ENCODE assay signal across 3 cellular contexts in the genomic region with DNA sequence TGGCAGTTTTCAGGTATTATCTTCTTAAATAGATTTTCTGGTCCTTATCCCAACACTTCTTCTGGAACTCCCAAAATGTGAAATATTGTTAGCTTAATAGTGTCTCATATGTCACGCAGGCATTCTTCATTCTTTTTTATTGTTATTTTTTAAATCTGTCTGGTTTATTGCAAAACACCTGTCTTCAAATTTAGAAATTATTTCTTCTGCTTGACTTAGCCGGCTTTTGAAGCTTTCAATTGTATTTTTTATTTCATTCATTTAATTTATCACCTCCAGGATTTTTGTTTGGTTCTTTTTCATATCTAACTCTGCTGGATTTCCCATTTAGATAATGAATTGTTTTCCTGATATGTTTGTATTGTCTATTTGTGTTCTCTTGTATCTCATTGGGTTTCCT.
A peak's percentile ranks its signal among the peaks of the same experiment; 100 is the strongest.
TF ChIP-seq lines count a peak whose summit lies in the region.

No MANE protein-coding gene starts in this region.

TF ChIP-seq in HepG2, 621 proteins besides CTCF, POLR2A, EP300 and RAD21:
- TF ChIP-seq AGO1 (IDR thresholded peaks at IDR 0.05; ENCODE audit: low read depth, low read length, poor library complexity, severe bottlenecking): peak; percentile 19
- TF ChIP-seq ZMYM4 (CRISPR knock-in tag; IDR thresholded peaks at IDR 0.05): no peak
- TF ChIP-seq ZNF629 (CRISPR knock-in tag; conservative IDR thresholded peaks at IDR 0.05): 0 out of 2 replicates have a peak, but pooled peaks have one; percentile 0
- TF ChIP-seq ZNF782 (CRISPR knock-in tag; IDR thresholded peaks at IDR 0.05; ENCODE audit: borderline replicate concordance): no peak
- TF ChIP-seq PHF21A (CRISPR knock-in tag; IDR thresholded peaks at IDR 0.05): no peak
- peak; percentile 7 for TF ChIP-seq AGO2 (optimal IDR thresholded peaks at IDR 0.05; ENCODE audit: low read depth, low read length)
- peak; percentile 61 for TF ChIP-seq SRSF4 (IDR thresholded peaks at IDR 0.05; ENCODE audit: low read depth, low read length, poor library complexity, severe bottlenecking)
- TF ChIP-seq POGZ (CRISPR knock-in tag; IDR thresholded peaks at IDR 0.05): no peak
TF ChIP-seq in HepG2: peak in this region for 4.

TF ChIP-seq in HEK293, 187 proteins besides CTCF, POLR2A, EP300 and RAD21:
- peak; percentile 5 for TF ChIP-seq SETDB1 (IDR thresholded peaks at IDR 0.05; ENCODE audit: insufficient read length, low read length)
- TF ChIP-seq ZNF214 (tag by site-specific recombination; IDR thresholded peaks at IDR 0.05; ENCODE audit: borderline replicate concordance): no peak

TF ChIP-seq in K562, 482 proteins besides CTCF, POLR2A, EP300 and RAD21:
- TF ChIP-seq ZNF212 (CRISPR knock-in tag; IDR thresholded peaks at IDR 0.05): no peak
- TF ChIP-seq, protein P1, sequence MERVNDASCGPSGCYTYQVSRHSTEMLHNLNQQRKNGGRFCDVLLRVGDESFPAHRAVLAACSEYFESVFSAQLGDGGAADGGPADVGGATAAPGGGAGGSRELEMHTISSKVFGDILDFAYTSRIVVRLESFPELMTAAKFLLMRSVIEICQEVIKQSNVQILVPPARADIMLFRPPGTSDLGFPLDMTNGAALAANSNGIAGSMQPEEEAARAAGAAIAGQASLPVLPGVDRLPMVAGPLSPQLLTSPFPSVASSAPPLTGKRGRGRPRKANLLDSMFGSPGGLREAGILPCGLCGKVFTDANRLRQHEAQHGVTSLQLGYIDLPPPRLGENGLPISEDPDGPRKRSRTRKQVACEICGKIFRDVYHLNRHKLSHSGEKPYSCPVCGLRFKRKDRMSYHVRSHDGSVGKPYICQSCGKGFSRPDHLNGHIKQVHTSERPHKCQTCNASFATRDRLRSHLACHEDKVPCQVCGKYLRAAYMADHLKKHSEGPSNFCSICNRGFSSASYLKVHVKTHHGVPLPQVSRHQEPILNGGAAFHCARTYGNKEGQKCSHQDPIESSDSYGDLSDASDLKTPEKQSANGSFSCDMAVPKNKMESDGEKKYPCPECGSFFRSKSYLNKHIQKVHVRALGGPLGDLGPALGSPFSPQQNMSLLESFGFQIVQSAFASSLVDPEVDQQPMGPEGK (CRISPR knock-in tag; IDR thresholded peaks at IDR 0.05; ENCODE audit: borderline replicate concordance): no peak
- TF ChIP-seq ZNF347 (CRISPR knock-in tag; IDR thresholded peaks at IDR 0.05; ENCODE audit: low read depth): no peak
- no peak for TF ChIP-seq RB1 (IDR thresholded peaks at IDR 0.05; ENCODE audit: low read depth)
- TF ChIP-seq MYC (IDR thresholded peaks at IDR 0.05; ENCODE audit: low read depth, low read length): no peak
- TF ChIP-seq MYC (CRISPR knock-in tag; IDR thresholded peaks at IDR 0.05; ENCODE audit: borderline replicate concordance, low read depth): no peak
- TF ChIP-seq, protein P2, sequence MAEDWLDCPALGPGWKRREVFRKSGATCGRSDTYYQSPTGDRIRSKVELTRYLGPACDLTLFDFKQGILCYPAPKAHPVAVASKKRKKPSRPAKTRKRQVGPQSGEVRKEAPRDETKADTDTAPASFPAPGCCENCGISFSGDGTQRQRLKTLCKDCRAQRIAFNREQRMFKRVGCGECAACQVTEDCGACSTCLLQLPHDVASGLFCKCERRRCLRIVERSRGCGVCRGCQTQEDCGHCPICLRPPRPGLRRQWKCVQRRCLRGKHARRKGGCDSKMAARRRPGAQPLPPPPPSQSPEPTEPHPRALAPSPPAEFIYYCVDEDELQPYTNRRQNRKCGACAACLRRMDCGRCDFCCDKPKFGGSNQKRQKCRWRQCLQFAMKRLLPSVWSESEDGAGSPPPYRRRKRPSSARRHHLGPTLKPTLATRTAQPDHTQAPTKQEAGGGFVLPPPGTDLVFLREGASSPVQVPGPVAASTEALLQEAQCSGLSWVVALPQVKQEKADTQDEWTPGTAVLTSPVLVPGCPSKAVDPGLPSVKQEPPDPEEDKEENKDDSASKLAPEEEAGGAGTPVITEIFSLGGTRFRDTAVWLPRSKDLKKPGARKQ (CRISPR knock-in tag; IDR thresholded peaks at IDR 0.05): peak; percentile 24; the same call in 1 of the 2 replicates
- no peak for TF ChIP-seq STAT5B (CRISPR knock-in tag; IDR thresholded peaks at IDR 0.05)
- TF ChIP-seq, protein P3, sequence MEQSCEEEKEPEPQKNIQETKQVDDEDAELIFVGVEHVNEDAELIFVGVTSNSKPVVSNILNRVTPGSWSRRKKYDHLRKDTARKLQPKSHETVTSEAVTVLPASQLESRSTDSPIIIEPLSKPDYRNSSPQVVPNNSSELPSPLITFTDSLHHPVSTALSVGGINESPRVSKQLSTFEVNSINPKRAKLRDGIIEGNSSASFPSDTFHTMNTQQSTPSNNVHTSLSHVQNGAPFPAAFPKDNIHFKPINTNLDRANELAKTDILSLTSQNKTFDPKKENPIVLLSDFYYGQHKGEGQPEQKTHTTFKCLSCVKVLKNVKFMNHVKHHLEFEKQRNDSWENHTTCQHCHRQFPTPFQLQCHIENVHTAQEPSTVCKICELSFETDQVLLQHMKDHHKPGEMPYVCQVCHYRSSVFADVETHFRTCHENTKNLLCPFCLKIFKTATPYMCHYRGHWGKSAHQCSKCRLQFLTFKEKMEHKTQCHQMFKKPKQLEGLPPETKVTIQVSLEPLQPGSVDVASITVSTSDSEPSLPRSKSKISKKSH (CRISPR knock-in tag; IDR thresholded peaks at IDR 0.05): peak; percentile 75; the same call in 1 of the 2 replicates
- TF ChIP-seq BACH1 (tag; IDR thresholded peaks at IDR 0.05): no peak
- TF ChIP-seq TRIM28 (IDR thresholded peaks at IDR 0.05): peak; percentile 61; the same call in 1 of the 2 replicates
- no peak for TF ChIP-seq MCM7 (IDR thresholded peaks at IDR 0.05)
